In genomic region chr14:52067873-52068740, GRCh38 we compare ENCODE assay signal across 8 cellular contexts. TPM values are rescaled to one million over a fixed set of nuclear protein-coding genes. Genes with fewer than 3 reads are reported as not detected.
DNase-seq lines count a peak whose midpoint lies in the region; ATAC-seq, FAIRE-seq and TF ChIP-seq lines count a peak whose summit lies in the region.

No MANE protein-coding gene starts in this region.

- 1% methylated on average over 17 to 56 of the region's 56 CpGs for WGBS in endodermal cell (ENCODE audit: insufficient coverage in 1 of 2, insufficient read length in 1 of 2), 2 experiments

- H3K36me3 ChIP-seq in endodermal cell (ENCODE audit: control insufficient read depth, insufficient read depth, low read length) (no peaks in the 10 kb centered on the region), mucosa of rectum (ENCODE audit: control insufficient read depth in 2 of 2, insufficient read depth in 2 of 2, low read length in 2 of 2) (no peaks in the 10 kb centered on the region)

- ATAC-seq in GM19452 (IDR thresholded peaks at IDR 0.05; ENCODE audit: unreplicated experiment) (no peak), HG02884 (IDR thresholded peaks at IDR 0.05; ENCODE audit: unreplicated experiment) (no peak)

- peaks cover 71% of the 10 kb centered on the region for H3K27me3 Mint-ChIP-seq in endodermal cell (ENCODE audit: insufficient read depth)

- H3K27me3 ChIP-seq in endodermal cell (ENCODE audit: control insufficient read depth, insufficient read depth, low read length, poor library complexity, severe bottlenecking), result peaks cover 63% of the 10 kb centered on the region
- peaks cover 0 to 3% of the 10 kb centered on the region in 2 donors for H3K27me3 ChIP-seq in mucosa of rectum (ENCODE audit: control insufficient read depth in 2 of 2, insufficient read depth in 2 of 2, low read length in 2 of 2)

- no peak for FAIRE-seq in GM12891 (lab: Jason Lieb, UNC)

- H3K4me3 ChIP-seq in endodermal cell (ENCODE audit: low read length), result peak overlapping the region; percentile 83
- peak overlapping the region; percentile 73 to 81 for H3K4me3 ChIP-seq in mucosa of rectum (ENCODE audit: low read length in 2 of 2)

- H3K36me3 Mint-ChIP-seq in endodermal cell (ENCODE audit: low read depth), result no peaks in the 10 kb centered on the region

- H3K9me3 ChIP-seq in endodermal cell (ENCODE audit: control insufficient read depth, low read length) (no peaks in the 10 kb centered on the region), mucosa of rectum (ENCODE audit: control insufficient read depth in 2 of 2, low read length in 2 of 2) (no peaks in the 10 kb centered on the region)

- H3K9ac ChIP-seq in endodermal cell (ENCODE audit: extremely low read depth, low read length, poor library complexity, severe bottlenecking) (no peak overlapping the region), mucosa of rectum (ENCODE audit: low read depth in 1 of 2, low read length in 2 of 2) (peak overlapping the region; percentile 38 to 67)

- no peak overlapping the region for H3K27ac Mint-ChIP-seq in endodermal cell

- TF ChIP-seq CTCF in endodermal cell (conservative IDR thresholded peaks at IDR 0.05), result no peak

- H3K4me1 ChIP-seq in endodermal cell (ENCODE audit: control insufficient read depth, insufficient read depth, low read length) (peaks cover 5% of the 10 kb centered on the region), mucosa of rectum (ENCODE audit: control insufficient read depth in 2 of 2, insufficient read depth in 2 of 2, low read length in 2 of 2) (peaks cover 15 to 18% of the 10 kb centered on the region in 2 donors)

- no peak for TF ChIP-seq POLR2A in GM12891 (IDR thresholded peaks at IDR 0.05; ENCODE audit: low read depth, low read length)

- no peak overlapping the region for H3K27ac ChIP-seq in endodermal cell (ENCODE audit: low read depth, low read length)
- H3K27ac ChIP-seq in mucosa of rectum (ENCODE audit: low read depth in 2 of 2, low read length in 2 of 2), result peak overlapping the region; percentile 20 to 48

- H3K4me1 Mint-ChIP-seq in endodermal cell, result peaks cover 11% of the 10 kb centered on the region

- no peaks in the 10 kb centered on the region for H3K9me3 Mint-ChIP-seq in endodermal cell

- H3K4me3 Mint-ChIP-seq in endodermal cell, result peak overlapping the region; percentile 61

- DNase-seq in GM12891 (ENCODE audit: insufficient read length, low spot score) (peak; percentile 29), RPMI7951 (ENCODE audit: low read depth) (peak; percentile 31), endodermal cell (peak; percentile 84), KG1 (lab: John Stamatoyannopoulos, UW) (no peak), SIG-M5 (lab: John Stamatoyannopoulos, UW) (no peak)

TF ChIP-seq in GM12891, 5 proteins besides CTCF, POLR2A, EP300 and RAD21:
- TF ChIP-seq TAF1 (IDR thresholded peaks at IDR 0.05; ENCODE audit: low read depth, low read length) (no peak), SPI1 (IDR thresholded peaks at IDR 0.05; ENCODE audit: low read depth, low read length) (no peak), POLR2AphosphoS5 (IDR thresholded peaks at IDR 0.05; ENCODE audit: low read depth, low read length) (no peak), PAX5 (IDR thresholded peaks at IDR 0.05; ENCODE audit: insufficient read depth, low read length, severe bottlenecking) (no peak), POU2F2 (IDR thresholded peaks at IDR 0.05; ENCODE audit: low read depth, low read length) (no peak)

RNA-seq across cellular contexts. Expression of gene NID2, which starts 0.8 kb away (rescaled TPM):
- polyA plus RNA-seq in GM12891 (2012; ENCODE audit: low read depth, missing spikeins), result 0.17 TPM
- 29.8 and 35.0 TPM in 2 replicates for total RNA-seq in RPMI7951 (2014; rRNA removed; shearing (Covaris generic))
- 1 to 10 TPM; 1.7 to 2.9 TPM for total RNA-seq in endodermal cell
- polyA plus RNA-seq in endodermal cell (2013, experiment 1 of 2), result 13.1 TPM
- 11.8 TPM for polyA plus RNA-seq in endodermal cell (2013, experiment 2 of 2)

Comparison
In these comparisons a context has a peak if more than half of its experiments do, and no peak if none do; other contexts are left out.
1. DNase-seq: peak in GM12891 (single experiment), RPMI7951 (single experiment) and endodermal cell (single experiment); none in KG1 (single experiment) and SIG-M5 (single experiment).